ENCODE assay signal across 10 cellular contexts in genomic region chrX:85851418-85851817, GRCh38.
DNase-seq lines count a peak whose midpoint lies in the region; ATAC-seq and TF ChIP-seq lines count a peak whose summit lies in the region.
"Had no signal": no experiment of that assay in that cellular context is flagged by ENCODE, and none has a peak within 500 bp of the region (broad histone marks: within the 10 kb centered on the region; RNA-seq: fewer than 3 reads in every experiment).

No MANE protein-coding gene starts in this region.

- no peaks in the 10 kb centered on the region for H3K9me3 Mint-ChIP-seq in activated naive CD4-positive, alpha-beta T cell treated with anti-CD3 and anti-CD28 coated beads, Interleukin-2, amount 10 ng/mL, durations not matched to agents 7 days and 5 days

- no peak overlapping the region for H3K4me3 Mint-ChIP-seq in activated naive CD4-positive, alpha-beta T cell treated with anti-CD3 and anti-CD28 coated beads, Interleukin-2, amount 10 ng/mL, durations not matched to agents 7 days and 5 days
- no peak overlapping the region for H3K4me3 Mint-ChIP-seq in T-helper 17 cell

- CTCF ChIA-PET in activated naive CD4-positive, alpha-beta T cell treated with anti-CD3 and anti-CD28 coated beads, Interleukin-2, amount 10 ng/mL, durations not matched to agents 7 days and 5 days (lab: Charles Lee): interaction anchor here (1.9 kb wide), 1 partner anchor 320 kb away, joined by 5 read pairs; no protein-coding TSS in a partner anchor

- H3K27me3 ChIP-seq in esophagus muscularis mucosa: no peaks in the 10 kb centered on the region

- no peaks in the 10 kb centered on the region for H3K4me1 ChIP-seq in esophagus muscularis mucosa

- no peaks in the 10 kb centered on the region for H3K27me3 Mint-ChIP-seq in activated naive CD4-positive, alpha-beta T cell treated with anti-CD3 and anti-CD28 coated beads, Interleukin-2, amount 10 ng/mL, durations not matched to agents 7 days and 5 days
- no peaks in the 10 kb centered on the region for H3K27me3 Mint-ChIP-seq in T-helper 17 cell

- no peaks in the 10 kb centered on the region for H3K36me3 ChIP-seq in esophagus muscularis mucosa

- TF ChIP-seq EP300 in esophagus muscularis mucosa (IDR thresholded peaks at IDR 0.05): no peak

- DNase-seq in activated naive CD4-positive, alpha-beta T cell treated with anti-CD3 and anti-CD28 coated beads, Interleukin-2, amount 10 ng/mL, durations not matched to agents 7 days and 5 days: peak; percentile 40
- DNase-seq in activated naive CD4-positive, alpha-beta T cell treated with Interleukin-2 at 50 U/mL for 16 hours: no peak
- DNase-seq in esophagus muscularis mucosa (ENCODE audit: extremely low spot score): no peak
- no peak for DNase-seq in retinal pigment epithelial cell (ENCODE audit: low read depth)
- DNase-seq in NCI-H2107 treated with DMSO at 0.1 percent for 48 hours (lab: John Stamatoyannopoulos, UW; ENCODE audit: unreplicated experiment): no peak
- DNase-seq in T-helper 17 cell: no peak
- DNase-seq in cerebellum (ENCODE audit: low spot score): no peak
- DNase-seq: DND-41 had no signal

- intact Hi-C loops in esophagus muscularis mucosa (cut with DNase I): no loop called here

- no peak overlapping the region for H3K27ac Mint-ChIP-seq in activated naive CD4-positive, alpha-beta T cell treated with anti-CD3 and anti-CD28 coated beads, Interleukin-2, amount 10 ng/mL, durations not matched to agents 7 days and 5 days
- H3K27ac Mint-ChIP-seq in T-helper 17 cell: no peak overlapping the region

- H3K4me1 Mint-ChIP-seq in activated naive CD4-positive, alpha-beta T cell treated with anti-CD3 and anti-CD28 coated beads, Interleukin-2, amount 10 ng/mL, durations not matched to agents 7 days and 5 days: no peaks in the 10 kb centered on the region
- no peaks in the 10 kb centered on the region for H3K4me1 Mint-ChIP-seq in T-helper 17 cell

- WGBS in esophagus muscularis mucosa: 35% methylated on average over 3 of the region's 3 CpGs

- H3K9me3 ChIP-seq in esophagus muscularis mucosa (peaks cover 0 to 4% (median 0%) of the 10 kb centered on the region in 4 donors), T-helper 17 cell (ENCODE audit: control insufficient read depth, low read length, poor library complexity, severe bottlenecking) (no peaks in the 10 kb centered on the region)

- H3K36me3 Mint-ChIP-seq in activated naive CD4-positive, alpha-beta T cell treated with anti-CD3 and anti-CD28 coated beads, Interleukin-2, amount 10 ng/mL, durations not matched to agents 7 days and 5 days: no peaks in the 10 kb centered on the region
- peaks cover 2% of the 10 kb centered on the region for H3K36me3 Mint-ChIP-seq in T-helper 17 cell (ENCODE audit: low read depth)

- TF ChIP-seq CTCF in LNCAP (IDR thresholded peaks at IDR 0.05) (peak; percentile 52), esophagus muscularis mucosa (IDR thresholded peaks at IDR 0.05) (peak in 2 of 3 experiments; percentile 8 to 9), retinal pigment epithelial cell (conservative IDR thresholded peaks at IDR 0.05; ENCODE audit: low read depth, low read length) (peak; percentile 47)

- ATAC-seq in T-helper 17 cell: no peak
- ATAC-seq: right cardiac atrium had no signal

- no peak overlapping the region for H3K27ac ChIP-seq in esophagus muscularis mucosa (replicated peaks in 1 of 4)

- H3K4me3 ChIP-seq in esophagus muscularis mucosa (no peak overlapping the region), retinal pigment epithelial cell (ENCODE audit: low read length) (no peak overlapping the region)

- TF ChIP-seq POLR2A in esophagus muscularis mucosa (IDR thresholded peaks at IDR 0.05; ENCODE audit: low read depth): no peak
